18 cellular contexts compared by ENCODE assay signal in genomic region chr2:228700638-228701037, GRCh38.
DNase-seq lines count a peak whose midpoint lies in the region; ATAC-seq and TF ChIP-seq lines count a peak whose summit lies in the region.
"Had no signal": no experiment of that assay in that cellular context is flagged by ENCODE, and none has a peak within 500 bp of the region (broad histone marks: within the 10 kb centered on the region; RNA-seq: fewer than 3 reads in every experiment).

No MANE protein-coding gene starts in this region.

- H3K27ac ChIP-seq in ACC112 (ENCODE audit: low read depth, low read length) (peak overlapping the region; percentile 70), SK-N-MC (peak overlapping the region; percentile 88)
- H3K27ac ChIP-seq: ascending aorta, gastroesophageal sphincter, neutrophil, sigmoid colon, tibial nerve, VCaP had no signal

- H3K4me1 Mint-ChIP-seq in activated naive CD8-positive, alpha-beta T cell treated with anti-CD3 and anti-CD28 coated beads for 36 hours, result no peaks in the 10 kb centered on the region

- no peak overlapping the region for H3K4me3 Mint-ChIP-seq in activated naive CD8-positive, alpha-beta T cell treated with anti-CD3 and anti-CD28 coated beads for 36 hours

- H3K36me3 ChIP-seq in ACC112 (ENCODE audit: insufficient read depth, low read length), result no peaks in the 10 kb centered on the region
- H3K36me3 ChIP-seq in SK-N-MC (ENCODE audit: insufficient read depth, low read length), result no peaks in the 10 kb centered on the region
- H3K36me3 ChIP-seq: ascending aorta, gastroesophageal sphincter, neutrophil, sigmoid colon, tibial nerve had no signal

- H3K4me1 ChIP-seq in ACC112 (ENCODE audit: control insufficient read depth, insufficient read depth, low read length, unreplicated experiment), result peaks cover 16% of the 10 kb centered on the region
- H3K4me1 ChIP-seq: ascending aorta, gastroesophageal sphincter, sigmoid colon, tibial nerve had no signal

- H3K9me3 Mint-ChIP-seq in activated naive CD8-positive, alpha-beta T cell treated with anti-CD3 and anti-CD28 coated beads for 36 hours, result peaks cover 2% of the 10 kb centered on the region

- H3K27me3 ChIP-seq in ACC112 (ENCODE audit: insufficient read depth, low read length), result no peaks in the 10 kb centered on the region
- H3K27me3 ChIP-seq: ascending aorta, gastroesophageal sphincter, neutrophil, sigmoid colon, tibial nerve had no signal

- peak; percentile 49 for DNase-seq in HFF-Myc (ENCODE audit: extremely low read depth, low read depth)
- DNase-seq in SK-N-MC (ENCODE audit: low read depth, low spot score), result peak; percentile 78
- peak; percentile 83 for DNase-seq in fibroblast of villous mesenchyme (ENCODE audit: low read depth)
- DNase-seq in GM20000 (ENCODE audit: low spot score), result no peak
- DNase-seq in activated naive CD8-positive, alpha-beta T cell treated with anti-CD3 and anti-CD28 coated beads for 36 hours, result no peak
- no peak for DNase-seq in COLO668 (lab: John Stamatoyannopoulos, UW; ENCODE audit: unreplicated experiment)
- DNase-seq: activated gamma-delta T cell; NCI-H2227 treated with DMSO at 0.1 percent for 48 hours; sigmoid colon; stimulated activated CD4-positive, alpha-beta T cell treated with anti-CD3 and anti-CD28 coated beads, Interleukin-4, amount 100 ng/mL, for 4 hours had no signal

- H3K36me3 Mint-ChIP-seq in activated naive CD8-positive, alpha-beta T cell treated with anti-CD3 and anti-CD28 coated beads for 36 hours, result no peaks in the 10 kb centered on the region

- no peaks in the 10 kb centered on the region for H3K9me3 ChIP-seq in SK-N-MC (ENCODE audit: low read depth, low read length)
- H3K9me3 ChIP-seq: ascending aorta, gastroesophageal sphincter, neutrophil, sigmoid colon, tibial nerve had no signal

- no peak for ATAC-seq in GM18861 (IDR thresholded peaks at IDR 0.05; ENCODE audit: unreplicated experiment)
- ATAC-seq: gastroesophageal sphincter, K562 had no signal

- H2AFZ ChIP-seq in ACC112 (ENCODE audit: low read length, unreplicated experiment), result no peak overlapping the region

- peak overlapping the region; percentile 22 for H3K9ac ChIP-seq in SK-N-MC (ENCODE audit: insufficient read length)

- H3K27ac Mint-ChIP-seq in activated naive CD8-positive, alpha-beta T cell treated with anti-CD3 and anti-CD28 coated beads for 36 hours, result no peak overlapping the region

- H3K79me2 ChIP-seq in ACC112 (ENCODE audit: control insufficient read depth, insufficient read depth, low read length, unreplicated experiment), result no peaks in the 10 kb centered on the region

- H3K4me3 ChIP-seq in ACC112 (ENCODE audit: low read depth, low read length), result no peak overlapping the region
- no peak overlapping the region for H3K4me3 ChIP-seq in HFF-Myc (replicated peaks; ENCODE audit: low read depth, low read length)
- peak overlapping the region; percentile 67 for H3K4me3 ChIP-seq in SK-N-MC
- no peak overlapping the region for H3K4me3 ChIP-seq in fibroblast of villous mesenchyme (ENCODE audit: low read depth, low read length)
- H3K4me3 ChIP-seq: ascending aorta, gastroesophageal sphincter, K562, sigmoid colon, tibial nerve had no signal

- no peaks in the 10 kb centered on the region for H3K27me3 Mint-ChIP-seq in activated naive CD8-positive, alpha-beta T cell treated with anti-CD3 and anti-CD28 coated beads for 36 hours

- TF ChIP-seq CTCF in HFF-Myc (IDR thresholded peaks at IDR 0.05; ENCODE audit: low read depth, low read length, missing control alignments) (no peak), fibroblast of villous mesenchyme (IDR thresholded peaks at IDR 0.05; ENCODE audit: insufficient read depth, low read depth, low read length) (no peak), GM20000 (IDR thresholded peaks at IDR 0.05; ENCODE audit: extremely low read depth, missing control alignments) (no peak)

Comparison
In these comparisons a context has a peak if more than half of its experiments do, and no peak if none do; other contexts are left out.
1. DNase-seq: peak in HFF-Myc (single experiment), SK-N-MC (single experiment) and fibroblast of villous mesenchyme (single experiment); none in GM20000 (single experiment), activated naive CD8-positive, alpha-beta T cell treated with anti-CD3 and anti-CD28 coated beads for 36 hours (single experiment) and COLO668 (single experiment).